In the genomic region with DNA sequence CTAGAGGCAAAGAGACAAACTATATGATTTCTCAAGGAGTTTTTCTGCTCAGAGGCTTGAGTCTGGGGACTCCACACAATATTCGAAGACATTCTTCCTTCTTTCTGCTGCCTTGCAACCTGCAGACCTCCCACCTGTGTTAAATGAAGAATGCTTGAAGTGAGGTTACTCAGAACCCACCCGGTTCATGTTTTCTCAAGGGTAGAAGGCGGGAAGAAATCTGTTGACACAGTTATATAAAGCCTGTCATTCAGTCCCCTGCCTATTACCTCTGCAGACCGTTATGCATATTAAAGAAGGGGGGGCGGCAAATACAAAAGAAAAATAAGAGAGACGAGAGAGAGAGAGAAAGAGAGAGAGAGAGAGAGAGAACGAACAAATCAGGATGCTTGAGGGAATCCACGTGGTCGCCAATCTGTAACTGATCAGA, we compare ENCODE assay signal across 8 cellular contexts. TPM values are rescaled to one million over a fixed set of nuclear protein-coding genes. Genes with fewer than 3 reads are reported as not detected.
DNase-seq lines count a peak whose midpoint lies in the region; ATAC-seq and TF ChIP-seq lines count a peak whose summit lies in the region.

No MANE protein-coding gene starts in this region.

- H3K9me3 ChIP-seq in esophagus muscularis mucosa (no peaks in the 10 kb centered on the region), psoas muscle (no peaks in the 10 kb centered on the region)

- 4% methylated on average over 9 of the region's 9 CpGs for WGBS in esophagus muscularis mucosa
- WGBS in psoas muscle, 3 donors: 3 to 6% (median 5%) methylated on average over 9 of the region's 9 CpGs

- H3K27me3 ChIP-seq in esophagus muscularis mucosa (no peaks in the 10 kb centered on the region), psoas muscle (ENCODE audit: insufficient read depth in 3 of 3, low read length in 2 of 3) (no peaks in the 10 kb centered on the region)

- no peak for TF ChIP-seq POLR2A in esophagus muscularis mucosa (IDR thresholded peaks at IDR 0.05; ENCODE audit: low read depth)

- no peak for ATAC-seq in psoas muscle
- ATAC-seq in GM18519 (IDR thresholded peaks at IDR 0.05; ENCODE audit: low FRiP score, unreplicated experiment): no peak

- H3K36me3 ChIP-seq in esophagus muscularis mucosa (no peaks in the 10 kb centered on the region), psoas muscle (ENCODE audit: insufficient read depth in 1 of 2, low read depth in 1 of 2) (no peaks in the 10 kb centered on the region)

- DNase-seq in NCI-H2107 treated with DMSO at 0.1 percent for 48 hours (lab: John Stamatoyannopoulos, UW; ENCODE audit: unreplicated experiment): peak; percentile 44
- no peak for DNase-seq in NCI-H2107 (lab: John Stamatoyannopoulos, UW)
- peak; percentile 26 for DNase-seq in RKO (ENCODE audit: low spot score)
- DNase-seq in esophagus muscularis mucosa (ENCODE audit: extremely low spot score): no peak
- DNase-seq in psoas muscle: no peak
- DNase-seq in DMS153 treated with DMSO at 0.1 percent for 48 hours (lab: John Stamatoyannopoulos, UW; ENCODE audit: unreplicated experiment): no peak
- DNase-seq in SW 1271 (lab: John Stamatoyannopoulos, UW): no peak

- TF ChIP-seq CTCF in esophagus muscularis mucosa (IDR thresholded peaks at IDR 0.05) (no peak), psoas muscle (IDR thresholded peaks at IDR 0.05) (no peak)

- intact Hi-C loops in esophagus muscularis mucosa (cut with DNase I) (no loop called here), psoas muscle (cut with DNase I) (no loop called here)

- TF ChIP-seq EP300 in esophagus muscularis mucosa (IDR thresholded peaks at IDR 0.05): no peak

- peak overlapping the region in 1 of 4 donors; percentile 95 for H3K27ac ChIP-seq in esophagus muscularis mucosa (replicated peaks in 1 of 4)
- H3K27ac ChIP-seq in psoas muscle: no peak overlapping the region

- H3K4me3 ChIP-seq in esophagus muscularis mucosa (peak overlapping the region; percentile 92 to 99 (median 96)), psoas muscle (peak overlapping the region; percentile 97)

- H3K4me1 ChIP-seq in esophagus muscularis mucosa (peaks cover 26 to 38% (median 34%) of the 10 kb centered on the region in 4 donors), psoas muscle (peaks cover 18% of the 10 kb centered on the region)

RNA-seq across cellular contexts. Expression of gene KMT2A, which starts 2.2 kb away (rescaled TPM):
- total RNA-seq in esophagus muscularis mucosa (10 to 100 TPM; 61.0 to 68.7 (median 62.1) TPM), psoas muscle (10 to 100 TPM; 18.1 to 27.3 (median 22.0) TPM)
- polyA plus RNA-seq in psoas muscle: 1 to 10 TPM; 3.1 to 9.9 (median 4.8) TPM

RNA-seq across cellular contexts. Expression of gene ATP5MG, which starts 32.7 kb away (rescaled TPM):
- total RNA-seq in esophagus muscularis mucosa: 10 to 100 TPM; 61.0 to 91.1 (median 69.1) TPM
- 100 to 1,000 TPM; 237 to 340 (median 251) TPM for total RNA-seq in psoas muscle
- polyA plus RNA-seq in psoas muscle: 100 to 1,000 TPM; 180 to 217 (median 189) TPM

Comparison
In these comparisons a context has a peak if more than half of its experiments do, and no peak if none do; other contexts are left out.
1. DNase-seq: peak in NCI-H2107 treated with DMSO at 0.1 percent for 48 hours (single experiment) and RKO (single experiment); none in NCI-H2107 (single experiment), esophagus muscularis mucosa (single experiment), psoas muscle (0 of 2), DMS153 treated with DMSO at 0.1 percent for 48 hours (single experiment) and SW 1271 (0 of 2).